Comparison of ENCODE assay signal across 16 cellular contexts in genomic region chr1:96313216-96313615, GRCh38.
DNase-seq lines count a peak whose midpoint lies in the region; ATAC-seq and TF ChIP-seq lines count a peak whose summit lies in the region.
"Had no signal": no experiment of that assay in that cellular context is flagged by ENCODE, and none has a peak within 500 bp of the region (broad histone marks: within the 10 kb centered on the region; RNA-seq: fewer than 3 reads in every experiment).

No MANE protein-coding gene starts in this region.

- no peak overlapping the region for H3K27ac ChIP-seq in mammary epithelial cell (ENCODE audit: insufficient read depth, low read depth, low read length)
- H3K27ac ChIP-seq: esophagus muscularis mucosa, left ventricle myocardium inferior had no signal

- peak; percentile 41 for DNase-seq in AG09309 (ENCODE audit: low read depth)
- peak; percentile 76 for DNase-seq in LHCN-M2 (ENCODE audit: low read depth)
- peak; percentile 44 for DNase-seq in mammary epithelial cell
- peak; percentile 49 for DNase-seq in kidney glomerular epithelial cell (lab: John Stamatoyannopoulos, UW)
- DNase-seq in NCI-H2196 (lab: John Stamatoyannopoulos, UW; ENCODE audit: unreplicated experiment), result no peak
- no peak for DNase-seq in Ammon's horn (ENCODE audit: low spot score)
- no peak for DNase-seq in activated CD4-positive, alpha-beta T cell treated with anti-CD3 and anti-CD28 coated beads, Interleukin-2, amount 50 U/mL, for 4 hours
- DNase-seq: activated T-cell treated with anti-CD3 and anti-CD28 coated beads, Interleukin-2, amount 50 U/mL, for 72 hours; AML-193; Karpas-422; left ventricle myocardium inferior; NCI-H1436; small intestine; stimulated activated naive B cell treated with anti-CD40 and anti-IgM and Interleukin-4, amounts not matched to agents 10 μg/mL and 1 μg/mL and 100 μg/mL, for 72 hours had no signal

- no peaks in the 10 kb centered on the region for H3K27me3 ChIP-seq in mammary epithelial cell (ENCODE audit: insufficient read depth, low read length)
- H3K27me3 ChIP-seq: esophagus muscularis mucosa had no signal

- BruUV-seq in mammary epithelial cell (replicated peaks; lab: Mats Ljungman, UMichigan), result no TSS peak

- H3K4me2 ChIP-seq in mammary epithelial cell (ENCODE audit: insufficient read depth, low read depth, low read length), result no peak overlapping the region

- CTCF ChIA-PET in mammary epithelial cell (lab: Charles Lee; ENCODE audit: low non-redundant PET), result interaction anchor here (0.6 kb wide), 1 partner anchor 206 kb away, joined by 3 read pairs; no protein-coding TSS in a partner anchor

- H2AFZ ChIP-seq in mammary epithelial cell (ENCODE audit: low read depth, low read length), result no peak overlapping the region

- in situ Hi-C loops in mammary epithelial cell (cut with MboI; ENCODE audit: low sequenced_read_pairs in 2 of 2), result no loop called here

- peaks cover 10% of the 10 kb centered on the region for H3K4me1 ChIP-seq in mammary epithelial cell (ENCODE audit: insufficient read depth, low read length)
- H3K4me1 ChIP-seq: esophagus muscularis mucosa, left ventricle myocardium inferior had no signal

- WGBS in mammary epithelial cell (ENCODE audit: low coverage, missing lambda C conversion rate), result 100% methylated on average over 1 of the region's 1 CpG

- TF ChIP-seq CTCF in AG09309 (IDR thresholded peaks at IDR 0.05; ENCODE audit: control insufficient read depth, insufficient read depth, low read depth, low read length, missing control alignments) (no peak), mammary epithelial cell (conservative IDR thresholded peaks at IDR 0.05 in 1 of 2, IDR thresholded peaks at IDR 0.05 in 1 of 2; ENCODE audit: extremely low read depth in 1 of 2, insufficient read depth in 1 of 2, low read depth in 1 of 2, low read length in 2 of 2) (no peak)

- H3K36me3 ChIP-seq in mammary epithelial cell (ENCODE audit: insufficient read depth, low read length), result no peaks in the 10 kb centered on the region
- H3K36me3 ChIP-seq: esophagus muscularis mucosa, left ventricle myocardium inferior had no signal

- intact Hi-C loops in mammary epithelial cell (cut with micrococcal nuclease), result no loop called here

- H3K4me3 ChIP-seq in AG09309 (ENCODE audit: control insufficient read depth, low read depth, low read length) (no peak overlapping the region), mammary epithelial cell (replicated peaks in 1 of 3; ENCODE audit: insufficient read depth in 1 of 3, low read depth in 2 of 3, low read length in 3 of 3) (no peak overlapping the region)
- H3K4me3 ChIP-seq: esophagus muscularis mucosa, left ventricle myocardium inferior had no signal

- ATAC-seq in GM18520 (IDR thresholded peaks at IDR 0.05; ENCODE audit: unreplicated experiment), result no peak
- ATAC-seq: activated T-cell treated with anti-CD3 and anti-CD28 coated beads, Interleukin-2, amount 50 U/mL, for 72 hours; stimulated activated naive B cell treated with anti-CD40 and anti-IgM and Interleukin-4, amounts not matched to agents 10 μg/mL and 1 μg/mL and 100 μg/mL, for 72 hours had no signal

- no peaks in the 10 kb centered on the region for H3K9me3 ChIP-seq in mammary epithelial cell (replicated peaks; ENCODE audit: insufficient read depth, low read length)
- H3K9me3 ChIP-seq: esophagus muscularis mucosa, left ventricle myocardium inferior had no signal

- dilution Hi-C loops in mammary epithelial cell (cut with HindIII; ENCODE audit: low sequenced_read_pairs), result no loop called here

- no peak overlapping the region for H3K9ac ChIP-seq in mammary epithelial cell (ENCODE audit: insufficient read depth, low read length)

- no peaks in the 10 kb centered on the region for H4K20me1 ChIP-seq in mammary epithelial cell (ENCODE audit: insufficient read depth, low read length)

- no peaks in the 10 kb centered on the region for H3K79me2 ChIP-seq in mammary epithelial cell (ENCODE audit: insufficient read depth, low read length)

Comparison
In these comparisons a context has a peak if more than half of its experiments do, and no peak if none do; other contexts are left out.
1. DNase-seq: peak in AG09309 (single experiment), LHCN-M2 (single experiment), mammary epithelial cell (single experiment) and kidney glomerular epithelial cell (single experiment); none in NCI-H2196 (single experiment), Ammon's horn (single experiment) and activated CD4-positive, alpha-beta T cell treated with anti-CD3 and anti-CD28 coated beads, Interleukin-2, amount 50 U/mL, for 4 hours (0 of 2).